Comparison of ENCODE assay signal across 13 cellular contexts in the genomic region with DNA sequence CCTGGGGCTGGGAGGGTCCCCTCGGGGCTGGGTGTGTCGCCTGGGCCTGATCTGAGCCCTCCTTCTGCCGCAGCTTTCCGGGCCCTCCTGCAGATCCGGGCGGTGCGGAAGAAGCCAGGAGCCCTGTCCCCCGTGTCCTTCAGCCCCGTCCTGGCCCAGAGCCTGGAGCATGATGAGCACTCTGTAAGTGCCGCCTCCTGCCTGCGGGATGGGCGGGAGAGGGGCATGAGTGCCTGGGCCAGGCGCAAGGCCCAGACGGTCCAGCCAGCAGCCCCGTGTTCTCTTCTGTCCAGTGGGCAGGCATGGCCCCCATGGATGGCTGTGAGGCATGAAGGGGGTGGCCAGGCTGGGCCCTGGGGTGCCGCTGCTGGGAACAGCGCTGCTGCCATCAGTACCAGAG. TPM values are rescaled to one million over a fixed set of nuclear protein-coding genes. Genes with fewer than 3 reads are reported as not detected.
DNase-seq lines count a peak whose midpoint lies in the region; ATAC-seq and TF ChIP-seq lines count a peak whose summit lies in the region.
"Had no signal": no experiment of that assay in that cellular context is flagged by ENCODE, and none has a peak within 500 bp of the region (broad histone marks: within the 10 kb centered on the region; RNA-seq: fewer than 3 reads in every experiment).

No MANE protein-coding gene starts in this region.

- H3K9me3 Mint-ChIP-seq in dendritic cell treated with granulocyte-macrophage colony-stimulating factor and Interleukin-4, amounts not matched to agents 40 ng/mL and 50 ng/mL, for 4 days, result no peaks in the 10 kb centered on the region
- H3K9me3 Mint-ChIP-seq in naive thymus-derived CD8-positive, alpha-beta T cell, result no peaks in the 10 kb centered on the region
- H3K9me3 Mint-ChIP-seq: H9, naive B cell had no signal

- H3K4me3 Mint-ChIP-seq in dendritic cell treated with granulocyte-macrophage colony-stimulating factor and Interleukin-4, amounts not matched to agents 40 ng/mL and 50 ng/mL, for 4 days, result no peak overlapping the region
- H3K4me3 Mint-ChIP-seq in naive thymus-derived CD8-positive, alpha-beta T cell, result peak overlapping the region in 4 of 10 donors; percentile 76 to 84 (median 82)
- H3K4me3 Mint-ChIP-seq: H9, naive B cell had no signal

- POLR2A ChIA-PET in RWPE1 (lab: Yijun Ruan, JAX; ENCODE audit: low non-redundant PET), result no interaction called here
- POLR2A ChIA-PET in naive thymus-derived CD8-positive, alpha-beta T cell (lab: Charles Lee), result interaction anchor here (1.2 to 3.1 kb wide), 7 partner anchors 9 to 61 kb away, joined by 3 to 27 read pairs (median 6); a partner anchor contains a TSS

- H3K27ac ChIP-seq in RWPE1, result peak overlapping the region; percentile 99
- H3K27ac ChIP-seq: C4-2B had no signal

- H3K36me3 Mint-ChIP-seq in dendritic cell treated with granulocyte-macrophage colony-stimulating factor and Interleukin-4, amounts not matched to agents 40 ng/mL and 50 ng/mL, for 4 days (ENCODE audit: low read depth), result peaks cover 74% of the 10 kb centered on the region
- peaks cover 0 to 24% (median 0%) of the 10 kb centered on the region in 3 donors for H3K36me3 Mint-ChIP-seq in naive thymus-derived CD8-positive, alpha-beta T cell

- intact Hi-C loops in dendritic cell treated with granulocyte-macrophage colony-stimulating factor and Interleukin-4, amounts not matched to agents 40 ng/mL and 50 ng/mL, for 4 days (cut with micrococcal nuclease), result no loop called here

- no peak for ATAC-seq in naive thymus-derived CD8-positive, alpha-beta T cell
- ATAC-seq in GM21529 (IDR thresholded peaks at IDR 0.05; ENCODE audit: unreplicated experiment), result no peak

- no peaks in the 10 kb centered on the region for H3K27me3 Mint-ChIP-seq in dendritic cell treated with granulocyte-macrophage colony-stimulating factor and Interleukin-4, amounts not matched to agents 40 ng/mL and 50 ng/mL, for 4 days
- H3K27me3 Mint-ChIP-seq in naive thymus-derived CD8-positive, alpha-beta T cell, result no peaks in the 10 kb centered on the region
- H3K27me3 Mint-ChIP-seq: naive B cell had no signal

- no peak for TF ChIP-seq CTCF in RWPE1 (conservative IDR thresholded peaks at IDR 0.05; ENCODE audit: low read depth)

- CTCF ChIA-PET in RWPE1 (lab: Yijun Ruan, JAX), result no interaction called here

- H3K4me1 Mint-ChIP-seq in dendritic cell treated with granulocyte-macrophage colony-stimulating factor and Interleukin-4, amounts not matched to agents 40 ng/mL and 50 ng/mL, for 4 days (ENCODE audit: low read depth), result peaks cover 66% of the 10 kb centered on the region
- H3K4me1 Mint-ChIP-seq in naive thymus-derived CD8-positive, alpha-beta T cell, result peaks cover 19 to 60% (median 48%) of the 10 kb centered on the region in 4 donors

- peak overlapping the region; percentile 70 for H3K27ac Mint-ChIP-seq in dendritic cell treated with granulocyte-macrophage colony-stimulating factor and Interleukin-4, amounts not matched to agents 40 ng/mL and 50 ng/mL, for 4 days
- H3K27ac Mint-ChIP-seq in naive thymus-derived CD8-positive, alpha-beta T cell, result peak overlapping the region in 9 of 10 donors; percentile 80 to 99 (median 98)
- H3K27ac Mint-ChIP-seq: H9 had no signal

- DNase-seq in RWPE1 (ENCODE audit: low spot score), result no peak
- DNase-seq in naive thymus-derived CD8-positive, alpha-beta T cell, result no peak
- DNase-seq in stimulated activated CD4-positive, alpha-beta T cell treated with anti-CD3 and anti-CD28 coated beads, Interleukin-15, amount 100 ng/mL, for 24 hours, result no peak
- DNase-seq in activated naive CD4-positive, alpha-beta T cell treated with anti-CD3 and anti-CD28 coated beads, Interleukin-2, amount 50 U/mL, for 16 hours, result no peak
- DNase-seq: activated T-cell treated with anti-CD3 and anti-CD28 coated beads, Interleukin-2, amount 50 U/mL, for 48 hours; foreskin melanocyte; H9; MG63; naive B cell; NCI-H82 had no signal

RNA-seq across cellular contexts. Expression of a gene that starts 16.0 kb away (rescaled TPM):
- total RNA-seq in naive thymus-derived CD8-positive, alpha-beta T cell, result 10 to 100 TPM; 56.7 to 59.3 TPM
- polyA plus RNA-seq in naive thymus-derived CD8-positive, alpha-beta T cell, result 100 to 1,000 TPM in 2 of 3 donors, 10 to 100 TPM in 1; 90.0 to 131 (median 119) TPM

RNA-seq across cellular contexts. Expression of a gene that starts 52.8 kb away (rescaled TPM):
- total RNA-seq in naive thymus-derived CD8-positive, alpha-beta T cell, result 10 to 100 TPM; 66.4 to 70.5 TPM
- polyA plus RNA-seq in naive thymus-derived CD8-positive, alpha-beta T cell, result 1 to 10 TPM; 4.5 to 5.8 (median 5.6) TPM

RNA-seq across cellular contexts. Expression of a gene that starts 56.7 kb away (rescaled TPM):
- 10 to 100 TPM; 31.5 to 37.0 TPM for total RNA-seq in naive thymus-derived CD8-positive, alpha-beta T cell
- 1 to 10 TPM; 4.3 to 9.0 (median 4.5) TPM for polyA plus RNA-seq in naive thymus-derived CD8-positive, alpha-beta T cell

RNA-seq across cellular contexts. Expression of a gene that starts 56.9 kb away (rescaled TPM):
- under 1 TPM; 0.26 to 0.30 TPM for total RNA-seq in naive thymus-derived CD8-positive, alpha-beta T cell
- under 1 TPM in 2 of 3 donors, not detected in 1; 0.34 to 0.48 TPM for polyA plus RNA-seq in naive thymus-derived CD8-positive, alpha-beta T cell
